In the genomic region with DNA sequence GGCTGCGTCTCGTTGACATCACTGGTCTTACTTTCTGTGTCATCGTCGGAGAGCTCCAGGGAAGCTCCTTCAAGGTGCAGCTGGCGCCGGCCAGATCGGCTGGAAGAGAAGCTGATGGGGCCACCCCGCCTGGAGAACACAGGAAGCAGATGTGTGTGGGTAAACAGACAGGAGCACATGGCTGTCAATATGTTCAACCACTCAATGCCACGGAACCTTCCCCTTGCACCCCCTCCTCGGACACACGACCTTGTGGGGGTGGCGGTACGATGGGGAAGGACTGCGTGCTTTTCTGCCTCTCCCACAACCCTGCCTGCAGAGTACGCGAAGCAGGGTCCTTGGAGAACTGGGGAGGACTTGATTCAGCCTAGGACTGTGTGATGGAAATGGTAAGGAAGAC, we compare ENCODE assay signal across 1 cellular context.
TF ChIP-seq lines count a peak whose summit lies in the region.

No MANE protein-coding gene starts in this region.

TF ChIP-seq in H1, 55 proteins besides CTCF, POLR2A, EP300 and RAD21 (continued from another document):
- TF ChIP-seq, protein P1, sequence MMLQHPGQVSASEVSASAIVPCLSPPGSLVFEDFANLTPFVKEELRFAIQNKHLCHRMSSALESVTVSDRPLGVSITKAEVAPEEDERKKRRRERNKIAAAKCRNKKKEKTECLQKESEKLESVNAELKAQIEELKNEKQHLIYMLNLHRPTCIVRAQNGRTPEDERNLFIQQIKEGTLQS (IDR thresholded peaks at IDR 0.05; ENCODE audit: insufficient read depth, low read depth, low read length): no peak
- TF ChIP-seq SIRT6 (IDR thresholded peaks at IDR 0.05; ENCODE audit: low read length): no peak
- TF ChIP-seq PHF8 (conservative IDR thresholded peaks at IDR 0.05; ENCODE audit: low read depth, low read length): no peak
